25 cellular contexts compared by ENCODE assay signal in genomic region chr1:213201380-213202155, GRCh38.
DNase-seq lines count a peak whose midpoint lies in the region; FAIRE-seq and TF ChIP-seq lines count a peak whose summit lies in the region.
"Had no signal": no experiment of that assay in that cellular context is flagged by ENCODE, and none has a peak within 500 bp of the region (broad histone marks: within the 10 kb centered on the region; RNA-seq: fewer than 3 reads in every experiment).

No MANE protein-coding gene starts in this region.

- no peak overlapping the region for H3K9ac ChIP-seq in keratinocyte (ENCODE audit: control insufficient read depth, extremely low read depth, insufficient read depth, low read length)

- H3K36me3 ChIP-seq in ACC112 (ENCODE audit: insufficient read depth, low read length) (peaks cover 29% of the 10 kb centered on the region), keratinocyte (ENCODE audit: control insufficient read depth in 2 of 2, extremely low read depth in 1 of 2, insufficient read depth in 2 of 2, low read length in 2 of 2) (no peaks in the 10 kb centered on the region)

- peak overlapping the region; percentile 96 for H3K27ac ChIP-seq in ACC112 (ENCODE audit: low read depth, low read length)
- no peak overlapping the region for H3K27ac ChIP-seq in keratinocyte (ENCODE audit: control insufficient read depth, insufficient read depth, low read length)
- H3K27ac ChIP-seq: skin epidermis, upper lobe of left lung had no signal

- H3K4me1 ChIP-seq in ACC112 (ENCODE audit: control insufficient read depth, insufficient read depth, low read length, unreplicated experiment) (peaks cover 15% of the 10 kb centered on the region), keratinocyte (ENCODE audit: control insufficient read depth, extremely low read depth, insufficient read depth, low read length) (peaks cover 2% of the 10 kb centered on the region)
- H3K4me1 ChIP-seq: upper lobe of left lung had no signal

- FAIRE-seq in TTC549 (lab: Jason Lieb, UNC): peak; percentile 43
- FAIRE-seq in keratinocyte (lab: Jason Lieb, UNC): peak; percentile 34
- FAIRE-seq: A204.1, colon had no signal

- no peaks in the 10 kb centered on the region for H3K9me1 ChIP-seq in keratinocyte (ENCODE audit: control insufficient read depth, extremely low read depth, insufficient read depth, low read length)

- dilution Hi-C loops in keratinocyte (cut with MboI; ENCODE audit: extremely low pct_ligation_motif_present, low sequenced_read_pairs): no loop called here

- TF ChIP-seq CTCF in choroid plexus epithelial cell (conservative IDR thresholded peaks at IDR 0.05; ENCODE audit: low read depth, low read length) (no peak), keratinocyte (optimal IDR thresholded peaks at IDR 0.05 in 1 of 3, IDR thresholded peaks at IDR 0.05 in 1 of 3, conservative IDR thresholded peaks at IDR 0.05 in 1 of 3; ENCODE audit: extremely low read depth in 1 of 3, insufficient read depth in 2 of 3, low read length in 3 of 3) (no peak)

- H4K20me1 ChIP-seq in keratinocyte (ENCODE audit: control insufficient read depth, extremely low read depth, insufficient read depth, low read length): no peaks in the 10 kb centered on the region

- no peaks in the 10 kb centered on the region for H3K27me3 ChIP-seq in ACC112 (ENCODE audit: insufficient read depth, low read length)
- no peaks in the 10 kb centered on the region for H3K27me3 ChIP-seq in keratinocyte (ENCODE audit: control insufficient read depth, extremely low read depth, insufficient read depth, low read length)
- H3K27me3 ChIP-seq: upper lobe of left lung had no signal

- H3K4me2 ChIP-seq in keratinocyte (ENCODE audit: control insufficient read depth, extremely low read depth, insufficient read depth, low read depth, low read length): no peak overlapping the region

- H3K79me2 ChIP-seq in ACC112 (ENCODE audit: control insufficient read depth, insufficient read depth, low read length, unreplicated experiment): no peaks in the 10 kb centered on the region
- H3K79me2 ChIP-seq in keratinocyte (ENCODE audit: control insufficient read depth, insufficient read depth, low read length): no peaks in the 10 kb centered on the region

- no peaks in the 10 kb centered on the region for H3K9me3 ChIP-seq in keratinocyte (ENCODE audit: control insufficient read depth, low read depth, low read length)
- H3K9me3 ChIP-seq: HAP-1 had no signal

- DNase-seq in choroid plexus epithelial cell (ENCODE audit: low read depth) (peak; percentile 94), keratinocyte (ENCODE audit: low read depth, low spot score) (no peak), putamen (ENCODE audit: low spot score) (no peak), NCI-H1694 treated with DMSO at 0.1 percent for 48 hours (lab: John Stamatoyannopoulos, UW) (no peak), COLO829 (ENCODE audit: low spot score) (no peak)
- no peak for DNase-seq in activated CD4-positive, alpha-beta T cell treated with anti-CD3 and anti-CD28 coated beads for 1 hour
- DNase-seq: activated CD4-positive, alpha-beta T cell treated with anti-CD3 and anti-CD28 coated beads, Interleukin-2, amount 50 U/mL, for 1 hour; activated CD8-positive, alpha-beta memory T cell treated with anti-CD3 and anti-CD28 coated beads, Interleukin-2, amount 10 ng/mL, durations not matched to agents 7 days and 5 days; COR-L47; DMS79 treated with DMSO at 0.1 percent for 48 hours; effector CD8-positive, alpha-beta T cell; Kasumi-1; left cardiac atrium; NCI-H1105; NCI-H446 treated with DMSO at 0.1 percent for 48 hours; OCI-M1; Right ventricle myocardium superior; stimulated activated CD4-positive, alpha-beta T cell treated with anti-CD3 and anti-CD28 coated beads, Interleukin-1b, Interleukin-23, amount 100 ng/mL, for 48 hours; upper lobe of left lung had no signal

- no peak overlapping the region for H2AFZ ChIP-seq in ACC112 (ENCODE audit: low read length, unreplicated experiment)
- no peak overlapping the region for H2AFZ ChIP-seq in keratinocyte (ENCODE audit: control insufficient read depth, low read length)

- H3K4me3 ChIP-seq in ACC112 (ENCODE audit: low read depth, low read length) (peak overlapping the region; percentile 29; the same call in 1 of the 2 replicates), choroid plexus epithelial cell (ENCODE audit: low read depth, low read length) (no peak overlapping the region), keratinocyte (ENCODE audit: control insufficient read depth in 2 of 3, extremely low read depth in 1 of 3, insufficient read depth in 2 of 3, low read depth in 1 of 3, low read length in 3 of 3) (no peak overlapping the region)
- H3K4me3 ChIP-seq: HAP-1, skin epidermis, upper lobe of left lung had no signal
